ENCODE assay signal across 8 cellular contexts in genomic region chr3:193240850-193241706, GRCh38. TPM values are rescaled to one million over a fixed set of nuclear protein-coding genes. Genes with fewer than 3 reads are reported as not detected.
A peak's percentile ranks its signal among the peaks of the same experiment; 100 is the strongest.
DNase-seq lines count a peak whose midpoint lies in the region; ATAC-seq, FAIRE-seq and TF ChIP-seq lines count a peak whose summit lies in the region.

PLAAT1 (plus strand) TSS chr3:193241222; CDS start chr3:193255651, 14,429 bp downstream.

- H3K27me3 ChIP-seq in K562 (ENCODE audit: control insufficient read depth in 2 of 2, insufficient read depth in 2 of 2, low read length in 2 of 2) = no peaks in the 10 kb centered on the region; a peak in 2 of 5 replicates
- H3K27me3 ChIP-seq in iPS-15b (ENCODE audit: control insufficient read depth, insufficient read depth, low read length) = peaks cover 17% of the 10 kb centered on the region

- H3K36me3 ChIP-seq in K562 (ENCODE audit: control insufficient read depth, insufficient read depth, low read length) = no peaks in the 10 kb centered on the region
- H3K36me3 ChIP-seq in iPS-15b (ENCODE audit: control insufficient read depth, insufficient read depth, low read length) = no peaks in the 10 kb centered on the region

- no peaks in the 10 kb centered on the region for H3K9me3 ChIP-seq in A549
- H3K9me3 ChIP-seq in K562 (replicated peaks; ENCODE audit: control insufficient read depth, insufficient read depth, low read depth, low read length) = no peaks in the 10 kb centered on the region
- no peaks in the 10 kb centered on the region for H3K9me3 ChIP-seq in iPS-15b (ENCODE audit: control insufficient read depth, insufficient read depth, low read length)

- TF ChIP-seq CTCF in A549 (IDR thresholded peaks at IDR 0.05) (no peak), K562 (IDR thresholded peaks at IDR 0.05 in 2 of 3, conservative IDR thresholded peaks at IDR 0.05 in 1 of 3; ENCODE audit: insufficient read depth in 2 of 3, low read depth in 1 of 3, low read length in 3 of 3) (no peak)

- FAIRE-seq in A549 (lab: Jason Lieb, UNC) (no peak), K562 (lab: Jason Lieb, UNC) (no peak)

- H3K4me3 ChIP-seq in A549 (peak within 1 kb of the TSS; percentile 59), K562 (peak within 1 kb of the TSS; percentile 36), iPS-15b (ENCODE audit: low read depth, low read length) (peak within 1 kb of the TSS; percentile 66), skeletal muscle cell (ENCODE audit: low read depth, low read length) (peak within 1 kb of the TSS; percentile 52)

- H3K9me1 ChIP-seq in K562 (ENCODE audit: control insufficient read depth, insufficient read depth, low read length) = no peaks in the 10 kb centered on the region

- intact Hi-C loops in K562 (cut with micrococcal nuclease) = no loop called here

- H2AFZ ChIP-seq in K562 (ENCODE audit: low read depth, low read length) = peak within 1 kb of the TSS; percentile 85

- TF ChIP-seq POLR2A in A549 (IDR thresholded peaks at IDR 0.05; ENCODE audit: low read length) (no peak), K562 (conservative IDR thresholded peaks at IDR 0.05) (no peak)

- WGBS in A549 (ENCODE audit: missing lambda C conversion rate) = 8% methylated on average over 13 of the region's 93 CpGs
- WGBS in K562 (ENCODE audit: insufficient coverage, low coverage, missing lambda C conversion rate) = 1% methylated on average over 35 of the region's 93 CpGs

- CTCF ChIA-PET in A549 (lab: Yijun Ruan, JAX) = no interaction called here
- CTCF ChIA-PET in K562 (lab: Yijun Ruan, JAX; ENCODE audit: low intra/inter-chr PET ratio) = no interaction called here

- H3K9ac ChIP-seq in K562 (ENCODE audit: insufficient read depth in 1 of 2, low read depth in 2 of 2, low read length in 2 of 2) = peak within 1 kb of the TSS; percentile 6 to 88; a peak in 3 of 4 replicates
- peak within 1 kb of the TSS; percentile 57 for H3K9ac ChIP-seq in iPS-15b (ENCODE audit: low read depth, low read length)

- TF ChIP-seq EP300 in A549 (IDR thresholded peaks at IDR 0.05) (no peak), K562 (IDR thresholded peaks at IDR 0.05; ENCODE audit: low read length) (no peak)

- POLR2A ChIA-PET in A549 (lab: Yijun Ruan, JAX) (no interaction called here), K562 (lab: Yijun Ruan, JAX) (no interaction called here)

- peak within 1 kb of the TSS; percentile 45 to 75; a peak in 5 of 6 replicates for H3K27ac ChIP-seq in A549
- peak within 1 kb of the TSS; percentile 35; the same call in 1 of the 3 replicates for H3K27ac ChIP-seq in K562 (ENCODE audit: extremely low read depth, low read depth, low read length)

- DNase-seq in A549 (ENCODE audit: low read depth in 1 of 2, low spot score in 1 of 2) (peak; percentile 17 to 39), NCI-H526 treated with DMSO at 0.1 percent for 48 hours (lab: John Stamatoyannopoulos, UW) (peak; percentile 68), K562 (ENCODE audit: extremely low read depth in 1 of 4, low spot score in 3 of 4) (peak; percentile 76 to 88 (median 78)), skeletal muscle cell (ENCODE audit: low read depth) (peak; percentile 7), dedifferentiated amniotic fluid mesenchymal stem cell (ENCODE audit: extremely low spot score) (no peak)

- H3K4me1 ChIP-seq in A549 (no peaks in the 10 kb centered on the region), K562 (replicated peaks in 1 of 2; ENCODE audit: control insufficient read depth in 2 of 2, insufficient read depth in 2 of 2, low read length in 2 of 2) (peaks cover 0 to 10% of the 10 kb centered on the region in 2 experiments; a peak in 1 of 5 replicates), iPS-15b (ENCODE audit: control insufficient read depth, insufficient read depth, low read length) (no peaks in the 10 kb centered on the region)

- H3K79me2 ChIP-seq in K562 (ENCODE audit: control insufficient read depth, insufficient read depth, low read length) = no peaks in the 10 kb centered on the region

- H4K20me1 ChIP-seq in K562 (replicated peaks; ENCODE audit: control insufficient read depth, insufficient read depth, low read length) = no peaks in the 10 kb centered on the region

- in situ Hi-C loops in K562 (cut with MboI) = no loop called here

- H3K4me2 ChIP-seq in A549 (peak within 1 kb of the TSS; percentile 98), K562 (ENCODE audit: insufficient read depth, low read length) (peak within 1 kb of the TSS; percentile 72)

- ATAC-seq in A549 = peak; percentile 89 to 90
- ATAC-seq in GM18498 (IDR thresholded peaks at IDR 0.05; ENCODE audit: unreplicated experiment) = peak; percentile 83
- peak; percentile 65 for ATAC-seq in HG03175 (IDR thresholded peaks at IDR 0.05; ENCODE audit: unreplicated experiment)
- ATAC-seq in K562 = peak; percentile 95

- no TSS peak for BruUV-seq in K562 (replicated peaks; lab: Mats Ljungman, UMichigan)

- TF ChIP-seq RAD21 in A549 (conservative IDR thresholded peaks at IDR 0.05 in 1 of 2, IDR thresholded peaks at IDR 0.05 in 1 of 2) (no peak), K562 (CRISPR knock-in tag; conservative IDR thresholded peaks at IDR 0.05 in 1 of 2, IDR thresholded peaks at IDR 0.05 in 1 of 2) (no peak)

TF ChIP-seq in A549, 52 proteins besides CTCF, POLR2A, EP300 and RAD21 (continues in another document):
- TF ChIP-seq HOXB13 (CRISPR knock-in tag; IDR thresholded peaks at IDR 0.05; ENCODE audit: low read depth) (no peak), CBX2 (IDR thresholded peaks at IDR 0.05; ENCODE audit: borderline replicate concordance, low read depth) (no peak), ATOH8 (CRISPR knock-in tag; IDR thresholded peaks at IDR 0.05; ENCODE audit: low read depth) (no peak), RNF2 (IDR thresholded peaks at IDR 0.05; ENCODE audit: borderline replicate concordance, low read depth) (no peak), NPAS2 (CRISPR knock-in tag; IDR thresholded peaks at IDR 0.05; ENCODE audit: borderline replicate concordance) (no peak), FOSL2 (IDR thresholded peaks at IDR 0.05) (no peak), FOSL2 (CRISPR knock-in tag; IDR thresholded peaks at IDR 0.05) (no peak), ESRRA (IDR thresholded peaks at IDR 0.05; ENCODE audit: borderline replicate concordance, low read length) (no peak), JUN (IDR thresholded peaks at IDR 0.05) (no peak), ZSCAN20 (CRISPR knock-in tag; IDR thresholded peaks at IDR 0.05) (no peak), RARB (CRISPR knock-in tag; IDR thresholded peaks at IDR 0.05) (no peak)

TF ChIP-seq in K562, 482 proteins besides CTCF, POLR2A, EP300 and RAD21 (continues in another document):
- TF ChIP-seq RB1 (IDR thresholded peaks at IDR 0.05; ENCODE audit: low read depth) = no peak
- no peak for TF ChIP-seq MTA1 (IDR thresholded peaks at IDR 0.05; ENCODE audit: borderline replicate concordance)
- TF ChIP-seq TBP (optimal IDR thresholded peaks at IDR 0.05; ENCODE audit: low read depth, low read length) = no peak
- TF ChIP-seq PHF8 (IDR thresholded peaks at IDR 0.05; ENCODE audit: borderline replicate concordance, low read length) = no peak
- peak; percentile 58 to 67 for TF ChIP-seq NRF1 (conservative IDR thresholded peaks at IDR 0.05 in 1 of 2, IDR thresholded peaks at IDR 0.05 in 1 of 2)
- TF ChIP-seq HMG20B (CRISPR knock-in tag; IDR thresholded peaks at IDR 0.05) = no peak

RNA-seq across cellular contexts. Expression of gene PLAAT1, which starts in this region (rescaled TPM):
- polyA plus RNA-seq in A549 (2011; rRNA removed) (0.12 TPM in 1 of 2 replicates, not detected in the other), A549 (2017; fragmentation: RNase III; extraction: RNeasy Plus Mini Kit Qiagen cat#74134 plus additional on column Dnase treatment) (0.09 TPM in 1 of 3 replicates, not detected in the others), K562 (2011; rRNA removed) (0.24 and 1.5 TPM in 2 replicates), K562 (2014; fragmentation: Illumina TruSeq; extraction: Trizol) (1.1 and 1.5 TPM in 2 replicates), K562 (2014; fragmentation: Nextera tagmentation; extraction: Ambion mirVana) (under 1 TPM; 0.34 to 0.42 TPM), K562 (2014; rRNA removed) (2.1 and 3.1 TPM in 2 replicates)
- 0.05 TPM in 1 of 2 replicates, not detected in the other for polyA plus RNA-seq in A549 (2012; cell fraction: cytosol; rRNA removed)
- 0.05 and 0.09 TPM in 2 replicates for polyA plus RNA-seq in A549 (2012; cell fraction: nucleus; rRNA removed)
- polyA minus RNA-seq in A549 (2011; rRNA and poly(A)+ RNA removed) = not detected in 2 replicates
- total RNA-seq in K562 (2011; cell fraction: chromatin; rRNA removed; ENCODE audit: low replicate concordance) = 0.42 TPM in 1 of 2 replicates, not detected in the other
- 0.39 and 0.50 TPM in 2 replicates for total RNA-seq in K562 (2011; cell fraction: nucleolus; rRNA removed)
- total RNA-seq in K562 (2011; cell fraction: nucleoplasm; rRNA removed) = 0.88 TPM in 1 of 2 replicates, not detected in the other
- total RNA-seq in K562 (2014; rRNA removed) (1.8 and 3.1 TPM in 2 replicates), K562 (2014; rRNA removed; fragmentation: Illumina TruSeq; extraction: Trizol) (1.5 and 1.9 TPM in 2 replicates), K562 (2015; rRNA removed; fragmentation: Illumina TruSeq; extraction: Trizol) (0.94 and 1.1 TPM in 2 replicates), K562 (2021) (1.2 and 1.6 TPM in 2 replicates)
- 1.7 TPM in 1 of 2 replicates, not detected in the other for polyA plus RNA-seq in K562 (2011; cell fraction: cytosol; rRNA removed)
- polyA plus RNA-seq in K562 (2011; cell fraction: nucleus; rRNA removed) = 0.90 TPM in 1 of 2 replicates, not detected in the other
- 0.72 and 0.94 TPM in 2 replicates for polyA plus RNA-seq in K562 (2012)
- 1.5 TPM in 1 of 2 replicates, not detected in the other for polyA minus RNA-seq in K562 (2011; rRNA and poly(A)+ RNA removed)
- polyA minus RNA-seq in K562 (2011; cell fraction: cytosol; rRNA and poly(A)+ RNA removed) = not detected in 2 replicates
- polyA minus RNA-seq in K562 (2011; cell fraction: nucleus; rRNA and poly(A)+ RNA removed) = 0.81 TPM in 1 of 2 replicates, not detected in the other

Comparison
In these comparisons a context has a peak if more than half of its experiments do, and no peak if none do; other contexts are left out.
1. Peak in DNase-seq, ATAC-seq, H3K4me3 ChIP-seq, H3K27ac ChIP-seq and H3K4me2 ChIP-seq in A549; RNA of the gene not detected or under 1 TPM.
2. Of the 35 proteins assayed by ChIP-seq in both K562 and A549: peak only in K562: E2F6; only in A549: none; in both: none; in neither: 34.